ENCODE assay signal across 20 cellular contexts in the genomic region with DNA sequence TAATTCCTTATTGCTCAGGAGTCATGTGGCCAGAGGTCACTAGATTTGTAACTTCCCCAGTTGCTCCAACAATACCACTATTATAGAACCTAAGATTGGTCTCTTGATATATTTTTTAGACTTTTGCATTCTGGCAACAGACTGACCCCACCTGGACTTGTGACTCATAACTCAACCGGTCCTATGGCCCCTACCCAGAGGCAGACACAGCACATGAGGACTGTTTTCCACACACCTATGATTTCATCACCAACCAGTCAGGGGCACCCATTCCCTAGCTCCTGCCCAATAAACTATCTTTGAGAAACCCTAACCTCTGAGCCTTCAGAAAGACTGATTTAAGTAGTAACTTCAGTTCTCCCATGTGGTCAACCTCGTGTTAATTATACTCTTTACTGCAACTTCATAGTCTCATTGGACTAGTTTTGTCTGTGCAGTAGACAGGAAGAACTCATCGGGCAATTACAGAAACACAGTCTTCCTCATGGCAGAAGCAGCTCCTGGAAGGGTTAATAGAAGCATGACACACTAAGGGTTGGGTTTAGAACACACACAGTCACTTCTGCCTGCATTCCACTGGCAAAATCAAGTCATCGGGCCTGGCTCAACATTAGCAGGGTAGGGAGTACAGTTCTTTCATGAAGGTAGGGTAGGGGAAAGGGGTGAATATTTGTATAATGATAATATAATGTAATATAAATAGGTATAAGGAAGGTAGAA.
A peak's percentile ranks its signal among the peaks of the same experiment; 100 is the strongest.
DNase-seq lines count a peak whose midpoint lies in the region; TF ChIP-seq lines count a peak whose summit lies in the region.
"Had no signal": no experiment of that assay in that cellular context is flagged by ENCODE, and none has a peak within 500 bp of the region (broad histone marks: within the 10 kb centered on the region; RNA-seq: fewer than 3 reads in every experiment).

No MANE protein-coding gene starts in this region.

- H3K9ac ChIP-seq in SK-N-SH = peak overlapping the region; percentile 40; the same call in 1 of the 2 replicates
- peak overlapping the region; percentile 83 for H3K9ac ChIP-seq in skeletal muscle satellite cell (ENCODE audit: low read depth, low read length)

- H3K36me3 ChIP-seq in SK-N-SH (replicated peaks in 1 of 2; ENCODE audit: control insufficient read depth in 1 of 2, insufficient read depth in 2 of 2, low read length in 1 of 2) (no peaks in the 10 kb centered on the region), skeletal muscle satellite cell (ENCODE audit: insufficient read depth, low read length) (no peaks in the 10 kb centered on the region), HAP-1 (replicated peaks) (no peaks in the 10 kb centered on the region)

- peak overlapping the region; percentile 18 for H3K4me2 ChIP-seq in SK-N-SH
- H3K4me2 ChIP-seq in skeletal muscle satellite cell (ENCODE audit: low read length) = peak overlapping the region; percentile 58

- H3K4me3 ChIP-seq in SK-N-SH (ENCODE audit: low read depth in 2 of 2, low read length in 1 of 2) (no peak overlapping the region), fibroblast of pulmonary artery (replicated peaks; ENCODE audit: low read depth, low read length) (no peak overlapping the region), skeletal muscle satellite cell (ENCODE audit: low read length) (peak overlapping the region; percentile 3), HAP-1 (no peak overlapping the region)
- H3K4me3 ChIP-seq: body of pancreas, dorsolateral prefrontal cortex had no signal

- DNase-seq in GM03348 (ENCODE audit: low spot score) = peak; percentile 50
- no peak for DNase-seq in SK-N-SH
- peak; percentile 55 for DNase-seq in fibroblast of pulmonary artery (ENCODE audit: low read depth)
- DNase-seq in COR-L47 (lab: John Stamatoyannopoulos, UW) = no peak
- no peak for DNase-seq in HuH-7.5 (ENCODE audit: low spot score)
- DNase-seq in HAP-1 (ENCODE audit: low spot score in 2 of 2) = no peak
- DNase-seq in CD1c-positive myeloid dendritic cell (ENCODE audit: extremely low spot score) = no peak
- DNase-seq: activated gamma-delta T cell treated with Interleukin-2 at 50 U/mL for 16 hours; body of pancreas; CD4-positive, alpha-beta T cell; DND-41; dorsolateral prefrontal cortex; left ventricle myocardium superior; naive B cell; NCI-H1694 treated with DMSO at 0.1 percent for 48 hours; Right ventricle myocardium superior; stimulated activated CD4-positive, alpha-beta T cell treated with anti-CD3 and anti-CD28 coated beads, Interleukin-15, amount 100 ng/mL, for 24 hours; stimulated activated naive CD4-positive, alpha-beta T cell treated with Interleukin-2 at 50 U/mL for 16 hours; T-helper 17 cell had no signal

- CTCF ChIA-PET in SK-N-SH (lab: Yijun Ruan, JAX) = no interaction called here

- no peaks in the 10 kb centered on the region for H3K79me2 ChIP-seq in SK-N-SH (ENCODE audit: insufficient read depth)

- H3K4me1 ChIP-seq in SK-N-SH (ENCODE audit: control insufficient read depth in 1 of 2, insufficient read depth in 2 of 2, low read depth in 1 of 2, low read length in 1 of 2) (0 out of 4 replicates have a peak, but pooled peaks cover 0 to 11% of the 10 kb centered on the region in 2 experiments), skeletal muscle satellite cell (ENCODE audit: control insufficient read depth, insufficient read depth, low read length) (peaks cover 40% of the 10 kb centered on the region), HAP-1 (no peaks in the 10 kb centered on the region)
- H3K4me1 ChIP-seq: body of pancreas had no signal

- H4K20me1 ChIP-seq in SK-N-SH (ENCODE audit: insufficient read depth) = no peaks in the 10 kb centered on the region

- H3K27ac ChIP-seq in SK-N-SH (ENCODE audit: low read depth in 2 of 2, low read length in 1 of 2) = peak overlapping the region; percentile 14 to 73; a peak in 3 of 4 replicates
- H3K27ac ChIP-seq: body of pancreas, dorsolateral prefrontal cortex had no signal

- 2% methylated on average over 4 of the region's 4 CpGs for WGBS in SK-N-SH (ENCODE audit: low lambda C conversion rate)

- in situ Hi-C loops in HAP-1 (cut with MboI; ENCODE audit: low sequenced_read_pairs) = no loop called here

- TF ChIP-seq EP300 in SK-N-SH (IDR thresholded peaks at IDR 0.05; ENCODE audit: borderline replicate concordance in 1 of 2, low read depth in 1 of 2, low read length in 1 of 2) = no peak

- H3K9me3 ChIP-seq in SK-N-SH = 0 out of 2 replicates have a peak, but pooled peaks cover 7% of the 10 kb centered on the region
- H3K9me3 ChIP-seq in skeletal muscle satellite cell (replicated peaks; ENCODE audit: low read length) = no peaks in the 10 kb centered on the region
- H3K9me3 ChIP-seq in HAP-1 = no peaks in the 10 kb centered on the region

- TF ChIP-seq CTCF in SK-N-SH (IDR thresholded peaks at IDR 0.05) (no peak), fibroblast of pulmonary artery (IDR thresholded peaks at IDR 0.05; ENCODE audit: low read length, missing control alignments) (no peak)

- no peak for TF ChIP-seq RAD21 in SK-N-SH (IDR thresholded peaks at IDR 0.05; ENCODE audit: low read length)

- peaks cover 25% of the 10 kb centered on the region for H3F3A ChIP-seq in SK-N-SH (replicated peaks; ENCODE audit: insufficient read depth)

- H3K9me2 ChIP-seq in SK-N-SH = no peaks in the 10 kb centered on the region

- H3K27me3 ChIP-seq in SK-N-SH (ENCODE audit: insufficient read depth) (no peaks in the 10 kb centered on the region), skeletal muscle satellite cell (ENCODE audit: control insufficient read depth, insufficient read depth, low read length) (no peaks in the 10 kb centered on the region), HAP-1 (ENCODE audit: low read depth) (no peaks in the 10 kb centered on the region)
- H3K27me3 ChIP-seq: body of pancreas, dorsolateral prefrontal cortex had no signal

- POLR2A ChIA-PET in SK-N-SH (lab: Yijun Ruan, JAX) = no interaction called here

- peak overlapping the region; percentile 49 for H2AFZ ChIP-seq in SK-N-SH (ENCODE audit: low read depth)

TF ChIP-seq in SK-N-SH, 30 proteins besides CTCF, POLR2A, EP300 and RAD21:
- TF ChIP-seq SMC3 (IDR thresholded peaks at IDR 0.05; ENCODE audit: low read depth, low read length) = no peak
- TF ChIP-seq, protein P1, sequence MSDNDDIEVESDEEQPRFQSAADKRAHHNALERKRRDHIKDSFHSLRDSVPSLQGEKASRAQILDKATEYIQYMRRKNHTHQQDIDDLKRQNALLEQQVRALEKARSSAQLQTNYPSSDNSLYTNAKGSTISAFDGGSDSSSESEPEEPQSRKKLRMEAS (IDR thresholded peaks at IDR 0.05; ENCODE audit: low read depth) = 0 out of 2 replicates have a peak, but pooled peaks have one; percentile 20
- TF ChIP-seq, protein P2, sequence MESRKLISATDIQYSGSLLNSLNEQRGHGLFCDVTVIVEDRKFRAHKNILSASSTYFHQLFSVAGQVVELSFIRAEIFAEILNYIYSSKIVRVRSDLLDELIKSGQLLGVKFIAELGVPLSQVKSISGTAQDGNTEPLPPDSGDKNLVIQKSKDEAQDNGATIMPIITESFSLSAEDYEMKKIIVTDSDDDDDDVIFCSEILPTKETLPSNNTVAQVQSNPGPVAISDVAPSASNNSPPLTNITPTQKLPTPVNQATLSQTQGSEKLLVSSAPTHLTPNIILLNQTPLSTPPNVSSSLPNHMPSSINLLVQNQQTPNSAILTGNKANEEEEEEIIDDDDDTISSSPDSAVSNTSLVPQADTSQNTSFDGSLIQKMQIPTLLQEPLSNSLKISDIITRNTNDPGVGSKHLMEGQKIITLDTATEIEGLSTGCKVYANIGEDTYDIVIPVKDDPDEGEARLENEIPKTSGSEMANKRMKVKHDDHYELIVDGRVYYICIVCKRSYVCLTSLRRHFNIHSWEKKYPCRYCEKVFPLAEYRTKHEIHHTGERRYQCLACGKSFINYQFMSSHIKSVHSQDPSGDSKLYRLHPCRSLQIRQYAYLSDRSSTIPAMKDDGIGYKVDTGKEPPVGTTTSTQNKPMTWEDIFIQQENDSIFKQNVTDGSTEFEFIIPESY (IDR thresholded peaks at IDR 0.05; ENCODE audit: borderline replicate concordance, low read depth) = no peak

Comparison
In these comparisons a context has a peak if more than half of its experiments do, and no peak if none do; other contexts are left out.
1. DNase-seq: peak in GM03348 (single experiment) and fibroblast of pulmonary artery (single experiment); none in SK-N-SH (single experiment), COR-L47 (single experiment), HuH-7.5 (single experiment), HAP-1 (0 of 2) and CD1c-positive myeloid dendritic cell (single experiment).